ENCODE assay signal across 8 cellular contexts in the genomic region with DNA sequence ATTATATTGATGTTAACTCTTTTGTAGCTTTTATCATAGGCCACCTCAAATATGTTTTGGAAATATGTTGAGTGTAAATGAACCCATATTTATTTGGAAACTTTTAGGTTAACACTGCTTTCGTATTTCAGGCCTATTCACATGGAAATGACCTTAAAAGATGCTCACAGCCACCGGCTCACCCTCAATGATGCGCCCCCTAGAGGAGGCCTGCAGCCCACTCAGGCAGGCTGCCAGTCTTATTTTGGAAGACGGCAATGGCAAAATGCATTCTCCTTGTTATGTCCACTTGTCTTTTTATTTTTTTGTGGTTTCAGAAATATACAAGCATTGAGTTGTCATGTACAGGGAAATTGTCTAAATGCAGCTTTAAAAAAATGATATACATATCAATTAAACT.
A peak's percentile ranks its signal among the peaks of the same experiment; 100 is the strongest.
DNase-seq lines count a peak whose midpoint lies in the region; ATAC-seq, FAIRE-seq and TF ChIP-seq lines count a peak whose summit lies in the region.
"Had no signal": no experiment of that assay in that cellular context is flagged by ENCODE, and none has a peak within 500 bp of the region (broad histone marks: within the 10 kb centered on the region; RNA-seq: fewer than 3 reads in every experiment).

No MANE protein-coding gene starts in this region.

- H3K4me3 ChIP-seq in mucosa of descending colon (no peak overlapping the region), transverse colon (no peak overlapping the region)

- no peak overlapping the region for H3K27ac Mint-ChIP-seq in activated naive CD8-positive, alpha-beta T cell treated with anti-CD3 and anti-CD28 coated beads for 36 hours

- DNase-seq in GM13976 (ENCODE audit: low spot score): peak; percentile 20
- DNase-seq in activated naive CD8-positive, alpha-beta T cell treated with anti-CD3 and anti-CD28 coated beads for 36 hours: peak; percentile 0
- DNase-seq in mucosa of descending colon: peak in 2 of 3 donors; percentile 13 to 34
- DNase-seq in GM12892 (ENCODE audit: insufficient read length): no peak
- DNase-seq in transverse colon: no peak
- DNase-seq: NCI-H2227 treated with DMSO at 0.1 percent for 48 hours had no signal

- H3K9me3 ChIP-seq in mucosa of descending colon (no peaks in the 10 kb centered on the region), transverse colon (no peaks in the 10 kb centered on the region)

- H3K4me1 ChIP-seq in mucosa of descending colon (ENCODE audit: low read depth): no peaks in the 10 kb centered on the region
- peaks cover 0 to 13% (median 0%) of the 10 kb centered on the region in 4 donors for H3K4me1 ChIP-seq in transverse colon

- H3K4me3 Mint-ChIP-seq in activated naive CD8-positive, alpha-beta T cell treated with anti-CD3 and anti-CD28 coated beads for 36 hours: no peak overlapping the region

- 59 to 61% methylated on average over 4 of the region's 4 CpGs for WGBS in transverse colon (ENCODE audit: low coverage in 1 of 2), 2 donors

- TF ChIP-seq POLR2A in GM12892 (IDR thresholded peaks at IDR 0.05; ENCODE audit: low read depth, low read length): no peak
- no peak for TF ChIP-seq POLR2A in transverse colon (IDR thresholded peaks at IDR 0.05)

- peak; percentile 31 for TF ChIP-seq CTCF in GM13976 (IDR thresholded peaks at IDR 0.05; ENCODE audit: borderline replicate concordance, control extremely low read depth, extremely low read depth, insufficient read depth, missing control alignments)
- TF ChIP-seq CTCF in mucosa of descending colon (IDR thresholded peaks at IDR 0.05): no peak
- peak in 2 of 5 experiments; percentile 15 to 38 for TF ChIP-seq CTCF in transverse colon (IDR thresholded peaks at IDR 0.05)

- H3K4me1 Mint-ChIP-seq in activated naive CD8-positive, alpha-beta T cell treated with anti-CD3 and anti-CD28 coated beads for 36 hours: no peaks in the 10 kb centered on the region

- no peaks in the 10 kb centered on the region for H3K9me3 Mint-ChIP-seq in activated naive CD8-positive, alpha-beta T cell treated with anti-CD3 and anti-CD28 coated beads for 36 hours

- in situ Hi-C loops in GM13976 (cut with MboI; ENCODE audit: low sequenced_read_pairs, unreplicated experiment) (no loop called here), transverse colon (cut with MboI; ENCODE audit: low pct_ligation_motif_present in 1 of 4, low pct_unique_long_range_greater_than_20kb in 1 of 4, low sequenced_read_pairs in 3 of 4) (no loop called here)

- H3K27me3 ChIP-seq in transverse colon: no peaks in the 10 kb centered on the region

- no peak for TF ChIP-seq EP300 in transverse colon (IDR thresholded peaks at IDR 0.05; ENCODE audit: low read depth)

- FAIRE-seq in GM12892 (lab: Jason Lieb, UNC): no peak

- ATAC-seq in HG03342 (IDR thresholded peaks at IDR 0.05; ENCODE audit: unreplicated experiment) (peak; percentile 72), mucosa of descending colon (peak; percentile 36), GM21528 (IDR thresholded peaks at IDR 0.05; ENCODE audit: low FRiP score, unreplicated experiment) (no peak)

- no peak overlapping the region for H3K27ac ChIP-seq in transverse colon

- no peaks in the 10 kb centered on the region for H3K36me3 Mint-ChIP-seq in activated naive CD8-positive, alpha-beta T cell treated with anti-CD3 and anti-CD28 coated beads for 36 hours

- H3K36me3 ChIP-seq in mucosa of descending colon (ENCODE audit: low read depth) (no peaks in the 10 kb centered on the region), transverse colon (no peaks in the 10 kb centered on the region)

- H3K27me3 Mint-ChIP-seq in activated naive CD8-positive, alpha-beta T cell treated with anti-CD3 and anti-CD28 coated beads for 36 hours: no peaks in the 10 kb centered on the region

- intact Hi-C loops in mucosa of descending colon (cut with DNase I, micrococcal nuclease): no loop called here
- intact Hi-C loops in transverse colon (cut with DNase I; ENCODE audit: low total_unique reads): no loop called here

Comparison
In these comparisons a context has a peak if more than half of its experiments do, and no peak if none do; other contexts are left out.
1. DNase-seq: peak in GM13976 (single experiment), activated naive CD8-positive, alpha-beta T cell treated with anti-CD3 and anti-CD28 coated beads for 36 hours (single experiment) and mucosa of descending colon (2 of 3); none in GM12892 (single experiment) and transverse colon (single experiment).